In the genomic region with DNA sequence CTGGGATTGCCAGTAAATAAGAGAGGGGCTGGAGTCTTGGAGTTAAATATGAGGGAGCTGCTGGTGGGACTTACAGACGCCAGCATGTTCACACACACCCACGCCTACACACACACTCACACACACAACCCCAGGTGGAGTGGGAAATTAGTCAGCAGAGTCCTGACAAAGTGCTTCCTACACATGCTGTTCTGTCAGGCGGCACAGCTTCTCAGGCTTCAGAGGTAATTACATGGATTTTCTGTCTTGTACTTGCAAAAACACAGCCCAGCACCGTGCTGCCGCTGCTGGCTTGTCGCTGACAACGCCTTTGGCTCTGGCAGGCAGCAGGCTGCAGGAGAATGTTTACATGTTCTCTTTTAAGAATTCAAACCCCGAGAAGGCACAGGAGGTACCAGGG, we compare ENCODE assay signal across 13 cellular contexts.
DNase-seq lines count a peak whose midpoint lies in the region; ATAC-seq lines count a peak whose summit lies in the region.
"Had no signal": no experiment of that assay in that cellular context is flagged by ENCODE, and none has a peak within 500 bp of the region (broad histone marks: within the 10 kb centered on the region; RNA-seq: fewer than 3 reads in every experiment).

No MANE protein-coding gene starts in this region.

- DNase-seq in activated naive CD4-positive, alpha-beta T cell treated with Interleukin-2 at 50 U/mL for 16 hours: peak; percentile 2
- no peak for DNase-seq in activated naive CD4-positive, alpha-beta T cell treated with anti-CD3 and anti-CD28 coated beads, Interleukin-2, amount 10 ng/mL, durations not matched to agents 7 days and 5 days
- DNase-seq in caudate nucleus (lab: John Stamatoyannopoulos, UW) (peak in 50 of 61 donors; percentile 2 to 91 (median 34)), middle frontal gyrus (ENCODE audit: extremely low spot score, low spot score) (peak; percentile 51), HuH-7.5 (ENCODE audit: low spot score) (no peak)
- no peak for DNase-seq in naive thymus-derived CD8-positive, alpha-beta T cell
- DNase-seq: activated B cell treated with CpG ODN at 0.5 μM for 24 hours, mucosa of descending colon, NCI-H1092 treated with DMSO at 0.1 percent for 48 hours had no signal

- H3K4me3 Mint-ChIP-seq in activated naive CD4-positive, alpha-beta T cell treated with anti-CD3 and anti-CD28 coated beads, Interleukin-2, amount 10 ng/mL, durations not matched to agents 7 days and 5 days: no peak overlapping the region
- no peak overlapping the region for H3K4me3 Mint-ChIP-seq in naive thymus-derived CD8-positive, alpha-beta T cell
- H3K4me3 Mint-ChIP-seq: activated B cell treated with CpG ODN at 0.5 μM for 24 hours had no signal

- no peak overlapping the region for H3K27ac Mint-ChIP-seq in activated naive CD4-positive, alpha-beta T cell treated with anti-CD3 and anti-CD28 coated beads, Interleukin-2, amount 10 ng/mL, durations not matched to agents 7 days and 5 days
- H3K27ac Mint-ChIP-seq in naive thymus-derived CD8-positive, alpha-beta T cell: no peak overlapping the region
- H3K27ac Mint-ChIP-seq: activated B cell treated with CpG ODN at 0.5 μM for 24 hours; activated T-helper 2 cell treated with anti-CD3 and anti-CD28 coated beads, Interferon-gamma antibody, Interleukin-2, Interleukin-4, amounts not matched to agents 10 μg/mL and 5 μg/mL and 100 μg/mL, durations not matched to agents 14 hours and 24 hours and 36 hours had no signal

- no peaks in the 10 kb centered on the region for H3K27me3 Mint-ChIP-seq in activated naive CD4-positive, alpha-beta T cell treated with anti-CD3 and anti-CD28 coated beads, Interleukin-2, amount 10 ng/mL, durations not matched to agents 7 days and 5 days
- H3K27me3 Mint-ChIP-seq in naive thymus-derived CD8-positive, alpha-beta T cell: peaks cover 0 to 3% (median 0%) of the 10 kb centered on the region in 5 donors
- H3K27me3 Mint-ChIP-seq: activated B cell treated with CpG ODN at 0.5 μM for 24 hours had no signal

- peak overlapping the region; percentile 48 for H3K27ac ChIP-seq in caudate nucleus (ENCODE audit: low read depth, low read length)
- H3K27ac ChIP-seq in temporal lobe (ENCODE audit: low read depth, low read length): peak overlapping the region; percentile 30
- H3K27ac ChIP-seq: SK-N-MC had no signal

- no peaks in the 10 kb centered on the region for H3K4me1 Mint-ChIP-seq in activated naive CD4-positive, alpha-beta T cell treated with anti-CD3 and anti-CD28 coated beads, Interleukin-2, amount 10 ng/mL, durations not matched to agents 7 days and 5 days
- H3K4me1 Mint-ChIP-seq in naive thymus-derived CD8-positive, alpha-beta T cell: no peaks in the 10 kb centered on the region
- H3K4me1 Mint-ChIP-seq: activated B cell treated with CpG ODN at 0.5 μM for 24 hours had no signal

- H3K9me3 Mint-ChIP-seq in activated naive CD4-positive, alpha-beta T cell treated with anti-CD3 and anti-CD28 coated beads, Interleukin-2, amount 10 ng/mL, durations not matched to agents 7 days and 5 days: no peaks in the 10 kb centered on the region
- H3K9me3 Mint-ChIP-seq in naive thymus-derived CD8-positive, alpha-beta T cell: peaks cover 0 to 9% (median 0%) of the 10 kb centered on the region in 9 donors
- H3K9me3 Mint-ChIP-seq: activated T-helper 2 cell treated with anti-CD3 and anti-CD28 coated beads, Interferon-gamma antibody, Interleukin-2, Interleukin-4, amounts not matched to agents 10 μg/mL and 5 μg/mL and 100 μg/mL, durations not matched to agents 14 hours and 24 hours and 36 hours had no signal

- POLR2A ChIA-PET in naive thymus-derived CD8-positive, alpha-beta T cell (lab: Charles Lee): no interaction called here

- no peak for ATAC-seq in HG02798 (IDR thresholded peaks at IDR 0.05; ENCODE audit: poor library complexity, unreplicated experiment)
- no peak for ATAC-seq in naive thymus-derived CD8-positive, alpha-beta T cell
- ATAC-seq: mucosa of descending colon had no signal

- CTCF ChIA-PET in activated naive CD4-positive, alpha-beta T cell treated with anti-CD3 and anti-CD28 coated beads, Interleukin-2, amount 10 ng/mL, durations not matched to agents 7 days and 5 days (lab: Charles Lee): no interaction called here

- no peaks in the 10 kb centered on the region for H3K36me3 Mint-ChIP-seq in activated naive CD4-positive, alpha-beta T cell treated with anti-CD3 and anti-CD28 coated beads, Interleukin-2, amount 10 ng/mL, durations not matched to agents 7 days and 5 days
- H3K36me3 Mint-ChIP-seq in naive thymus-derived CD8-positive, alpha-beta T cell: no peaks in the 10 kb centered on the region

Comparison
In these comparisons a context has a peak if more than half of its experiments do, and no peak if none do; other contexts are left out.
1. DNase-seq: peak in activated naive CD4-positive, alpha-beta T cell treated with Interleukin-2 at 50 U/mL for 16 hours (single experiment), caudate nucleus (50 of 61) and middle frontal gyrus (single experiment); none in activated naive CD4-positive, alpha-beta T cell treated with anti-CD3 and anti-CD28 coated beads, Interleukin-2, amount 10 ng/mL, durations not matched to agents 7 days and 5 days (single experiment), HuH-7.5 (single experiment) and naive thymus-derived CD8-positive, alpha-beta T cell (0 of 10).